In genomic region chr1:26283226-26283853, GRCh38 we compare ENCODE assay signal across 9 cellular contexts. TPM values are rescaled to one million over a fixed set of nuclear protein-coding genes. Genes with fewer than 3 reads are reported as not detected.
DNase-seq lines count a peak whose midpoint lies in the region; ATAC-seq and TF ChIP-seq lines count a peak whose summit lies in the region.
"Had no signal": no experiment of that assay in that cellular context is flagged by ENCODE, and none has a peak within 500 bp of the region (broad histone marks: within the 10 kb centered on the region; RNA-seq: fewer than 3 reads in every experiment).

No MANE protein-coding gene starts in this region.

- ATAC-seq in HG02571 (IDR thresholded peaks at IDR 0.05; ENCODE audit: unreplicated experiment) (no peak), GM23338 (no peak)

- DNase-seq in CD4-positive, alpha-beta memory T cell = no peak
- DNase-seq in Peyer's patch (no peak), colonic mucosa (no peak), posterior vena cava (ENCODE audit: low spot score) (peak; percentile 69), germinal center (ENCODE audit: low spot score) (no peak), GM23338 (ENCODE audit: low spot score) (no peak), NCI-H226 (no peak)

- TF ChIP-seq CTCF in Peyer's patch (IDR thresholded peaks at IDR 0.05) = no peak
- no peak for TF ChIP-seq CTCF in colonic mucosa (IDR thresholded peaks at IDR 0.05)
- no peak for TF ChIP-seq CTCF in GM23338 (conservative IDR thresholded peaks at IDR 0.05; ENCODE audit: low read depth in 2 of 2)

- peaks cover 8% of the 10 kb centered on the region for H3F3A ChIP-seq in GM23338 (replicated peaks; ENCODE audit: low read depth)

- peaks cover 12% of the 10 kb centered on the region for H3K36me3 ChIP-seq in CD4-positive, alpha-beta memory T cell (ENCODE audit: insufficient read depth, low read length)
- peaks cover 0 to 8% (median 0%) of the 10 kb centered on the region in 3 donors for H3K36me3 ChIP-seq in Peyer's patch
- peaks cover 7% of the 10 kb centered on the region for H3K36me3 ChIP-seq in colonic mucosa
- H3K36me3 ChIP-seq in GM23338 (ENCODE audit: insufficient read depth) = peaks cover 4% of the 10 kb centered on the region; the same call in 1 of the 2 replicates

- peak overlapping the region in 1 of 2 donors; percentile 6 for H3K9ac ChIP-seq in colonic mucosa (ENCODE audit: low read depth in 2 of 2, low read length in 2 of 2)

- H3K9me3 Mint-ChIP-seq in CD4-positive, alpha-beta memory T cell = no peaks in the 10 kb centered on the region
- no peaks in the 10 kb centered on the region; the same call in 2 of the 3 replicates for H3K9me3 Mint-ChIP-seq in GM23338

- POLR2A ChIA-PET in CD4-positive, alpha-beta memory T cell (lab: Charles Lee; ENCODE audit: partially characterized antibody) = interaction anchor here (1.2 to 38.6 kb wide), 7 partner anchors 5 to 504 kb away, joined by 4 to 3358 read pairs (median 29); partner anchors contain the start of genes CD52, CEP85, DHDDS and PIGV

- peak overlapping the region; percentile 94 to 100 (median 99) for H3K27ac Mint-ChIP-seq in CD4-positive, alpha-beta memory T cell
- no peak overlapping the region; the same call in 1 of the 2 replicates for H3K27ac Mint-ChIP-seq in GM23338

- H3K9me3 ChIP-seq in CD4-positive, alpha-beta memory T cell (ENCODE audit: control insufficient read depth in 1 of 2, low read length in 2 of 2) = no peaks in the 10 kb centered on the region
- H3K9me3 ChIP-seq in Peyer's patch (no peaks in the 10 kb centered on the region), colonic mucosa (no peaks in the 10 kb centered on the region)

- H3K4me3 Mint-ChIP-seq in CD4-positive, alpha-beta memory T cell = peak overlapping the region; percentile 74 to 94 (median 89)
- H3K4me3 Mint-ChIP-seq in GM23338 = no peak overlapping the region

- peaks cover 9 to 41% of the 10 kb centered on the region in 2 donors for H3K36me3 Mint-ChIP-seq in CD4-positive, alpha-beta memory T cell
- peaks cover 8% of the 10 kb centered on the region for H3K36me3 Mint-ChIP-seq in GM23338 (ENCODE audit: low read depth)

- H2AFZ ChIP-seq in GM23338 = no peak overlapping the region

- H3K4me1 ChIP-seq in CD4-positive, alpha-beta memory T cell (ENCODE audit: insufficient read depth, low read length) = peaks cover 94% of the 10 kb centered on the region
- H3K4me1 ChIP-seq in Peyer's patch (peaks cover 3 to 73% (median 61%) of the 10 kb centered on the region in 4 donors), colonic mucosa (peaks cover 14% of the 10 kb centered on the region), GM23338 (ENCODE audit: insufficient read depth) (peaks cover 20% of the 10 kb centered on the region)

- H3K79me2 ChIP-seq in GM23338 (replicated peaks; ENCODE audit: insufficient read depth) = no peaks in the 10 kb centered on the region

- H3K4me2 ChIP-seq in GM23338 = no peak overlapping the region

- 0 out of 2 replicates have a peak, but pooled peaks cover 3% of the 10 kb centered on the region for H4K20me1 ChIP-seq in GM23338 (replicated peaks; ENCODE audit: insufficient read depth)

- CTCF ChIA-PET in CD4-positive, alpha-beta memory T cell (lab: Charles Lee; ENCODE audit: partially characterized antibody) = interaction anchor here (3.1 to 21.6 kb wide), 5 partner anchors 7 to 114 kb away, joined by 10 to 1027 read pairs (median 124); partner anchors contain the start of genes CD52, SH3BGRL3 and UBXN11

- no peak for TF ChIP-seq POLR2A in Peyer's patch (IDR thresholded peaks at IDR 0.05)

- H3K27ac ChIP-seq in CD4-positive, alpha-beta memory T cell (ENCODE audit: low read depth, low read length) = peak overlapping the region; percentile 91
- peak overlapping the region; percentile 73 to 91 (median 85) for H3K27ac ChIP-seq in Peyer's patch
- H3K27ac ChIP-seq in colonic mucosa = peak overlapping the region; percentile 34
- no peak overlapping the region for H3K27ac ChIP-seq in GM23338 (ENCODE audit: low read depth)

- no peak overlapping the region for H3K4me3 ChIP-seq in CD4-positive, alpha-beta memory T cell (ENCODE audit: low read length in 2 of 2)
- no peak overlapping the region for H3K4me3 ChIP-seq in Peyer's patch
- H3K4me3 ChIP-seq in colonic mucosa = no peak overlapping the region
- H3K4me3 ChIP-seq in GM23338 = no peak overlapping the region

- no peaks in the 10 kb centered on the region for H3K9me2 ChIP-seq in GM23338 (ENCODE audit: insufficient read depth)

- intact Hi-C loops in CD4-positive, alpha-beta memory T cell (cut with micrococcal nuclease) = no loop called here
- intact Hi-C loops in colonic mucosa (cut with DNase I) (no loop called here), posterior vena cava (cut with DNase I) (no loop called here)

- H3K4me1 Mint-ChIP-seq in CD4-positive, alpha-beta memory T cell = peaks cover 58 to 96% (median 78%) of the 10 kb centered on the region in 4 donors
- H3K4me1 Mint-ChIP-seq in GM23338 = peaks cover 43% of the 10 kb centered on the region

- no peaks in the 10 kb centered on the region for H3K27me3 Mint-ChIP-seq in CD4-positive, alpha-beta memory T cell
- H3K27me3 Mint-ChIP-seq in GM23338 (ENCODE audit: insufficient read depth, low read depth, poor library complexity) = peaks cover 29% of the 10 kb centered on the region

- no peaks in the 10 kb centered on the region for H3K27me3 ChIP-seq in CD4-positive, alpha-beta memory T cell (ENCODE audit: insufficient read depth, low read length)
- H3K27me3 ChIP-seq in Peyer's patch (no peaks in the 10 kb centered on the region), colonic mucosa (no peaks in the 10 kb centered on the region), GM23338 (ENCODE audit: insufficient read depth) (no peaks in the 10 kb centered on the region)

TF ChIP-seq in GM23338, 12 proteins besides CTCF, POLR2A, EP300 and RAD21 (continues in another document):
- TF ChIP-seq STAT1 (IDR thresholded peaks at IDR 0.05; ENCODE audit: unreplicated experiment) (no peak), POLR2AphosphoS5 (IDR thresholded peaks at IDR 0.05; ENCODE audit: low read depth) (no peak), CREB1 (CRISPR knock-in tag; IDR thresholded peaks at IDR 0.05; ENCODE audit: low read depth) (no peak), JUNB (IDR thresholded peaks at IDR 0.05; ENCODE audit: unreplicated experiment) (no peak), ZNF331 (CRISPR knock-in tag; IDR thresholded peaks at IDR 0.05; ENCODE audit: low read depth) (no peak), ZNF114 (CRISPR knock-in tag; IDR thresholded peaks at IDR 0.05) (no peak), ETS1 (IDR thresholded peaks at IDR 0.05) (no peak)

RNA-seq across cellular contexts. Expression of gene SH3BGRL3, which starts 3.5 kb away (rescaled TPM):
- 100 to 1,000 TPM; 293 to 305 TPM for total RNA-seq in CD4-positive, alpha-beta memory T cell
- 1,000 to 10,000 TPM in 1 of 2 donors, 100 to 1,000 TPM in 1; 979 to 1,531 TPM for polyA plus RNA-seq in CD4-positive, alpha-beta memory T cell
- total RNA-seq in Peyer's patch (10 to 100 TPM; 62.7 to 91.8 (median 89.6) TPM), colonic mucosa (100 to 1,000 TPM; 361 to 478 TPM), posterior vena cava (100 to 1,000 TPM; 163 to 190 TPM)
- total RNA-seq in GM23338 (2014; rRNA removed; shearing (Covaris generic)) = 28.9 and 30.9 TPM in 2 replicates
- 370 and 378 TPM in 2 replicates for polyA plus RNA-seq in GM23338 (2016; fragmentation: Nextera tagmentation; extraction: Ambion mirVana)

RNA-seq across cellular contexts. Expression of gene UBXN11, which starts 23.1 kb away (rescaled TPM):
- total RNA-seq in CD4-positive, alpha-beta memory T cell = 100 to 1,000 TPM; 115 to 117 TPM
- polyA plus RNA-seq in CD4-positive, alpha-beta memory T cell = 10 to 100 TPM; 13.3 to 17.4 TPM
- total RNA-seq in Peyer's patch = 10 to 100 TPM in 3 of 4 donors, 1 to 10 TPM in 1; 3.9 to 68.5 (median 18.2) TPM
- 10 to 100 TPM in 1 of 2 donors, 1 to 10 TPM in 1; 8.7 to 25.7 TPM for total RNA-seq in colonic mucosa
- total RNA-seq in posterior vena cava = 10 to 100 TPM; 12.2 to 17.1 TPM
- 8.0 and 9.4 TPM in 2 replicates for total RNA-seq in GM23338 (2014; rRNA removed; shearing (Covaris generic))
- 7.3 and 8.3 TPM in 2 replicates for polyA plus RNA-seq in GM23338 (2016; fragmentation: Nextera tagmentation; extraction: Ambion mirVana)

RNA-seq across cellular contexts. Expression of gene CD52, which starts 34.4 kb away (rescaled TPM):
- 1,000 to 10,000 TPM; 1,302 to 1,324 TPM for total RNA-seq in CD4-positive, alpha-beta memory T cell
- polyA plus RNA-seq in CD4-positive, alpha-beta memory T cell = over 10,000 TPM in 1 of 2 donors, 1,000 to 10,000 TPM in 1; 8,660 to 12,303 TPM
- 100 to 1,000 TPM in 1 of 4 donors, 10 to 100 TPM in 1, 1 to 10 TPM in 2; 4.7 to 135 (median 13.6) TPM for total RNA-seq in Peyer's patch
- total RNA-seq in colonic mucosa = 10 to 100 TPM in 1 of 2 donors, 1 to 10 TPM in 1; 9.4 to 13.1 TPM
- 10 to 100 TPM in 1 of 2 donors, 1 to 10 TPM in 1; 7.0 to 16.1 TPM for total RNA-seq in posterior vena cava
- not detected in 2 replicates for total RNA-seq in GM23338 (2014; rRNA removed; shearing (Covaris generic))
- 7.3 and 9.6 TPM in 2 replicates for polyA plus RNA-seq in GM23338 (2016; fragmentation: Nextera tagmentation; extraction: Ambion mirVana)
- total RNA-seq: Daoy had no signal

RNA-seq across cellular contexts. Expression of gene CEP85, which starts 49.3 kb away (rescaled TPM):
- 10 to 100 TPM; 20.4 to 21.9 TPM for total RNA-seq in CD4-positive, alpha-beta memory T cell
- 1 to 10 TPM; 6.7 to 9.4 TPM for polyA plus RNA-seq in CD4-positive, alpha-beta memory T cell
- total RNA-seq in Peyer's patch (10 to 100 TPM; 11.0 to 32.2 (median 12.9) TPM), colonic mucosa (10 to 100 TPM; 10.7 to 18.8 TPM), posterior vena cava (1 to 10 TPM; 2.8 to 3.7 TPM)
- total RNA-seq in GM23338 (2014; rRNA removed; shearing (Covaris generic)) = 26.1 and 36.8 TPM in 2 replicates
- 11.6 and 12.8 TPM in 2 replicates for polyA plus RNA-seq in GM23338 (2016; fragmentation: Nextera tagmentation; extraction: Ambion mirVana)

Comparison
In these comparisons a context has a peak if more than half of its experiments do, and no peak if none do; other contexts are left out.
1. RNA of gene CD52, which starts 34.4 kb away (total RNA-seq): 1,302 to 1,324 TPM in CD4-positive, alpha-beta memory T cell; 4.7 to 135 TPM in Peyer's patch, 7.0 to 16.1 TPM in posterior vena cava, 9.4 to 13.1 TPM in colonic mucosa and not detected in GM23338; every median in the first group is over 4 times any median in the second.